8 cellular contexts compared by ENCODE assay signal in genomic region chr3:128539376-128539775, GRCh38.
"Had no signal": no experiment of that assay in that cellular context is flagged by ENCODE, and none has a peak within 500 bp of the region (broad histone marks: within the 10 kb centered on the region; RNA-seq: fewer than 3 reads in every experiment).

No MANE protein-coding gene starts in this region.

- H3K4me2 ChIP-seq: KMS-11 had no signal

- H3K27ac ChIP-seq: HL-60, KMS-11 had no signal

- ATAC-seq: HepG2 had no signal

- H3K9ac ChIP-seq: KMS-11 had no signal

- H3K4me3 Mint-ChIP-seq: IgD-negative memory B cell had no signal

- FAIRE-seq: HepG2, HTR-8/SVneo had no signal

- DNase-seq: IMR-90, KBM-7, KG1 had no signal

- H3K4me1 Mint-ChIP-seq: IgD-negative memory B cell had no signal
